In genomic region chr22:44157916-44158618, GRCh38 we compare ENCODE assay signal across 2 cellular contexts.
TF ChIP-seq lines count a peak whose summit lies in the region.

No MANE protein-coding gene starts in this region.

TF ChIP-seq in HEK293, 187 proteins besides CTCF, POLR2A, EP300 and RAD21:
- no peak for TF ChIP-seq ZNF580 (tag by site-specific recombination; IDR thresholded peaks at IDR 0.05)
- TF ChIP-seq MEIS1 (CRISPR knock-in tag; IDR thresholded peaks at IDR 0.05; ENCODE audit: borderline replicate concordance) = no peak
- TF ChIP-seq ZIC2 (tag by site-specific recombination; IDR thresholded peaks at IDR 0.05) = peak; percentile 68

TF ChIP-seq in H1, 55 proteins besides CTCF, POLR2A, EP300 and RAD21:
- TF ChIP-seq EZH2 (IDR thresholded peaks at IDR 0.05; ENCODE audit: low read depth, low read length, severe bottlenecking) = no peak
- peak in 1 of 2 experiments; percentile 67; a peak in 1 of 4 replicates for TF ChIP-seq HDAC2 (IDR thresholded peaks at IDR 0.05; ENCODE audit: borderline replicate concordance in 1 of 2, low read depth in 2 of 2, low read length in 2 of 2)
